Comparison of ENCODE assay signal across 34 cellular contexts in the genomic region with DNA sequence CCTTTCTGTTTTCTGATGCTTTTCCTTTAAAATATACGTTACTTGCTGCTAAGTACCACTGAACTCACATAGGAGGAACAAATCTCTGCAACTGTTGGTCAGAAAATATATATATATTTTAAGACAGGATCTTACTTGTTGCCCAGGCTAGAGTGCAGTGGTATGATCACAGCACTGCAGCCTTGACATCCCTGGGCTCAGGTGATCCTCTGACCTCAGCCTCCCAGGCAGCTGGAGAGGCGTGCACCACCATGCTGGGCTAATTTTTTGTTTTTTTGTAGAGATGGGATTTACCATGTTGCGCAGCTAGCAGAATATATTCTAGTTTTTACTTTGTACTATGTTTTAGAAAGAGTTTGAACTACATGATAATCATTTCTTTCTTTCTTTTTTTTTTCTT.
"Had no signal": no experiment of that assay in that cellular context is flagged by ENCODE, and none has a peak within 500 bp of the region (broad histone marks: within the 10 kb centered on the region; RNA-seq: fewer than 3 reads in every experiment).

No MANE protein-coding gene starts in this region.

- H3K36me3 ChIP-seq: adrenal gland, ascending aorta, brain microvascular endothelial cell, breast epithelium, cardiac muscle cell had no signal

- H3K27ac ChIP-seq: adrenal gland, ascending aorta, body of pancreas, brain microvascular endothelial cell, breast epithelium, cardiac muscle cell had no signal

- H3K4me3 ChIP-seq: adrenal gland, ascending aorta, body of pancreas, breast epithelium, cardiac muscle cell had no signal

- DNase-seq: activated effector memory CD4-positive, alpha-beta T cell treated with anti-CD3 and anti-CD28 coated beads, Interleukin-2, amount 50 U/mL, for 16 hours; activated effector memory CD4-positive, alpha-beta T cell treated with Interleukin-2 at 50 U/mL for 16 hours; activated gamma-delta T cell; activated gamma-delta T cell treated with Interleukin-2 at 50 U/mL for 16 hours; activated naive CD4-positive, alpha-beta T cell; activated naive CD4-positive, alpha-beta T cell treated with anti-CD3 and anti-CD28 coated beads for 36 hours; activated naive CD4-positive, alpha-beta T cell treated with anti-CD3 and anti-CD28 coated beads, Interleukin-2, amount 10 ng/mL, durations not matched to agents 7 days and 5 days; activated naive CD4-positive, alpha-beta T cell treated with anti-CD3 and anti-CD28 coated beads, Interleukin-2, amount 50 U/mL, for 16 hours; activated naive CD4-positive, alpha-beta T cell treated with Interleukin-2 at 50 U/mL for 16 hours; activated naive CD8-positive, alpha-beta T cell treated with anti-CD3 and anti-CD28 coated beads for 36 hours; activated naive CD8-positive, alpha-beta T cell treated with anti-CD3 and anti-CD28 coated beads, Interleukin-2, amount 10 ng/mL, durations not matched to agents 7 days and 5 days; activated naive CD8-positive, alpha-beta T cell treated with anti-CD3 and anti-CD28 coated beads, Interleukin-2, amount 50 U/mL, for 24 hours; activated T-cell treated with anti-CD3 and anti-CD28 coated beads, Interleukin-2, amount 50 U/mL, for 1 hour; activated T-cell treated with anti-CD3 and anti-CD28 coated beads, Interleukin-2, amount 50 U/mL, for 24 hours; activated T-cell treated with anti-CD3 and anti-CD28 coated beads, Interleukin-2, amount 50 U/mL, for 4 hours; activated T-cell treated with anti-CD3 and anti-CD28 coated beads, Interleukin-2, amount 50 U/mL, for 48 hours; activated T-cell treated with anti-CD3 and anti-CD28 coated beads, Interleukin-2, amount 50 U/mL, for 72 hours; adrenal gland; amniotic stem cell; amygdala; anterior cingulate cortex; aorta; body of pancreas; brain microvascular endothelial cell; caudate nucleus; central memory CD4-positive, alpha-beta T cell; cerebellar nuclear complex had no signal

- FAIRE-seq: astrocyte, bronchial epithelial cell had no signal

- H3K9me3 ChIP-seq: adrenal gland, ascending aorta, body of pancreas had no signal

- H3K4me1 ChIP-seq: ascending aorta, breast epithelium had no signal

- H3K27me3 ChIP-seq: adrenal gland, ascending aorta, body of pancreas, brain microvascular endothelial cell, breast epithelium, cardiac muscle cell had no signal

- ATAC-seq: activated naive CD4-positive, alpha-beta T cell treated with anti-CD3 and anti-CD28 coated beads, Interleukin-2, amount 50 U/mL, for 72 hours; activated naive CD8-positive, alpha-beta T cell treated with anti-CD3 and anti-CD28 coated beads, Interleukin-2, amount 50 U/mL, for 24 hours; activated T-cell treated with anti-CD3 and anti-CD28 coated beads, Interleukin-2, amount 50 U/mL, for 4 hours; activated T-cell treated with anti-CD3 and anti-CD28 coated beads, Interleukin-2, amount 50 U/mL, for 72 hours; activated T-helper 17 cell treated with anti-CD3 and anti-CD28 coated beads, Interleukin-2, amount 50 U/mL, for 72 hours; body of pancreas had no signal
